Comparison of ENCODE assay signal across 12 cellular contexts in the genomic region with DNA sequence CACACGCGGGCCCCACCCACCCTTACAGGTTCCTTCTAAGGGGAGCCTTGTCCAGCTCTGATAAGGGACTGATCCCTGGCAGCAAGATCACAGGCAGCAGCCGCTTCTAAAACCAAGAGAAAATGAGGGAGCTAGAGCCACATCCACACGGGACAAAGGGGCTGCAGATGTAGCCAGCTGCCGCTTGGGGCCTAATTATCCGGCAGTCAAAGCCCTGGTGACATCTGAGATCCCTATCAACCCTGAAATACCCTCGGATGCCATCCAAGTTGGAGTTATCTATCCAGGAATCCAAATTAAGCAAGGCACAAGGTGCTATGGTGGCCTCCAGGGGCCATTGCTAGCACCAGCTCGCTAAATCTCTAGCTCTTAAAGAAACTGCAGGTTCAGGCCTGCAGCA.
DNase-seq lines count a peak whose midpoint lies in the region; ATAC-seq and TF ChIP-seq lines count a peak whose summit lies in the region.
"Had no signal": no experiment of that assay in that cellular context is flagged by ENCODE, and none has a peak within 500 bp of the region (broad histone marks: within the 10 kb centered on the region; RNA-seq: fewer than 3 reads in every experiment).

No MANE protein-coding gene starts in this region.

- H3K27ac ChIP-seq in SK-N-SH (ENCODE audit: low read depth in 2 of 2, low read length in 1 of 2) (no peak overlapping the region), parathyroid adenoma (peak overlapping the region; percentile 49)
- H3K27ac ChIP-seq: BLaER1 treated with 17β-estradiol and CSF1 and Interleukin-3, amounts not matched to agents 10 nM and 100 nM had no signal

- no peaks in the 10 kb centered on the region for H3F3A ChIP-seq in SK-N-SH (replicated peaks; ENCODE audit: insufficient read depth)

- no peak for TF ChIP-seq CTCF in SK-N-SH (IDR thresholded peaks at IDR 0.05)
- no peak for TF ChIP-seq CTCF in parathyroid adenoma (IDR thresholded peaks at IDR 0.05)

- in situ Hi-C loops in HAP-1 (cut with MboI; ENCODE audit: low sequenced_read_pairs) = no loop called here

- H3K9ac ChIP-seq in SK-N-SH = no peak overlapping the region
- no peak overlapping the region for H3K9ac ChIP-seq in parathyroid adenoma
- H3K9ac ChIP-seq: BLaER1 treated with 17β-estradiol and CSF1 and Interleukin-3, amounts not matched to agents 10 nM and 100 nM had no signal

- H3K36me3 ChIP-seq in SK-N-SH (replicated peaks in 1 of 2; ENCODE audit: control insufficient read depth in 1 of 2, insufficient read depth in 2 of 2, low read length in 1 of 2) = no peaks in the 10 kb centered on the region
- H3K36me3 ChIP-seq in parathyroid adenoma (ENCODE audit: control insufficient read depth, insufficient read depth, low read length) = no peaks in the 10 kb centered on the region
- no peaks in the 10 kb centered on the region for H3K36me3 ChIP-seq in HAP-1 (replicated peaks)
- H3K36me3 ChIP-seq: BLaER1 treated with 17β-estradiol and CSF1 and Interleukin-3, amounts not matched to agents 10 nM and 100 nM had no signal

- 38% methylated on average over 5 of the region's 8 CpGs for WGBS in SK-N-SH (ENCODE audit: low lambda C conversion rate)

- POLR2A ChIA-PET in SK-N-SH (lab: Yijun Ruan, JAX) = no interaction called here

- no peak for ATAC-seq in SK-N-SH treated with all-trans-retinoic acid at 6 μM for 48 hours
- ATAC-seq: CD8-positive, alpha-beta T cell; HCT116; HepG2 had no signal

- no peaks in the 10 kb centered on the region for H3K9me2 ChIP-seq in SK-N-SH

- no peaks in the 10 kb centered on the region for H4K20me1 ChIP-seq in SK-N-SH (ENCODE audit: insufficient read depth)
- H4K20me1 ChIP-seq: BLaER1 treated with 17β-estradiol and CSF1 and Interleukin-3, amounts not matched to agents 10 nM and 100 nM had no signal

- no peaks in the 10 kb centered on the region for H3K79me2 ChIP-seq in SK-N-SH (ENCODE audit: insufficient read depth)
- H3K79me2 ChIP-seq in parathyroid adenoma = no peaks in the 10 kb centered on the region

- H3K9me3 ChIP-seq in SK-N-SH = no peaks in the 10 kb centered on the region
- H3K9me3 ChIP-seq in parathyroid adenoma (ENCODE audit: control insufficient read depth, low read length) = no peaks in the 10 kb centered on the region
- H3K9me3 ChIP-seq in HAP-1 = no peaks in the 10 kb centered on the region
- H3K9me3 ChIP-seq: BLaER1 treated with 17β-estradiol and CSF1 and Interleukin-3, amounts not matched to agents 10 nM and 100 nM had no signal

- H3K4me2 ChIP-seq in SK-N-SH (no peak overlapping the region), parathyroid adenoma (ENCODE audit: low read length) (no peak overlapping the region)
- H3K4me2 ChIP-seq: BLaER1 treated with 17β-estradiol and CSF1 and Interleukin-3, amounts not matched to agents 10 nM and 100 nM had no signal

- H2AFZ ChIP-seq in SK-N-SH (ENCODE audit: low read depth) (no peak overlapping the region), parathyroid adenoma (peak overlapping the region; percentile 69)

- TF ChIP-seq RAD21 in SK-N-SH (IDR thresholded peaks at IDR 0.05; ENCODE audit: low read length) = no peak

- DNase-seq in SK-N-SH = peak; percentile 35
- peak; percentile 78 for DNase-seq in SK-N-DZ (ENCODE audit: low spot score)
- DNase-seq in HAP-1 (ENCODE audit: low spot score in 2 of 2) = no peak
- DNase-seq in SHP77 treated with DMSO at 0.1 percent for 48 hours (lab: John Stamatoyannopoulos, UW) = no peak
- DNase-seq: Calu3; CD8-positive, alpha-beta T cell; HFFc6 had no signal

- CTCF ChIA-PET in SK-N-SH (lab: Yijun Ruan, JAX) = interaction anchor here (0.6 to 2.1 kb wide), 4 partner anchors 20 to 87 kb away, joined by 3 to 8 read pairs (median 4); no protein-coding TSS in a partner anchor

- H3K4me3 ChIP-seq in SK-N-SH (ENCODE audit: low read depth in 2 of 2, low read length in 1 of 2) = no peak overlapping the region
- H3K4me3 ChIP-seq in parathyroid adenoma (ENCODE audit: low read depth, low read length) = no peak overlapping the region
- no peak overlapping the region for H3K4me3 ChIP-seq in HAP-1
- H3K4me3 ChIP-seq: BLaER1 treated with 17β-estradiol and CSF1 and Interleukin-3, amounts not matched to agents 10 nM and 100 nM had no signal

- H3K4me1 ChIP-seq in SK-N-SH (ENCODE audit: control insufficient read depth in 1 of 2, insufficient read depth in 2 of 2, low read depth in 1 of 2, low read length in 1 of 2) (peaks cover 0 to 7% of the 10 kb centered on the region in 2 experiments; a peak in 1 of 4 replicates), parathyroid adenoma (peaks cover 10% of the 10 kb centered on the region), HAP-1 (no peaks in the 10 kb centered on the region)

- TF ChIP-seq EP300 in SK-N-SH (IDR thresholded peaks at IDR 0.05; ENCODE audit: borderline replicate concordance in 1 of 2, low read depth in 1 of 2, low read length in 1 of 2) = no peak

- H3K27me3 ChIP-seq in SK-N-SH (ENCODE audit: insufficient read depth) (no peaks in the 10 kb centered on the region; the same call in 1 of the 2 replicates), parathyroid adenoma (ENCODE audit: control insufficient read depth, insufficient read depth, low read length) (no peaks in the 10 kb centered on the region), HAP-1 (ENCODE audit: low read depth) (no peaks in the 10 kb centered on the region)
- H3K27me3 ChIP-seq: BLaER1 treated with 17β-estradiol and CSF1 and Interleukin-3, amounts not matched to agents 10 nM and 100 nM had no signal

TF ChIP-seq in SK-N-SH, 30 proteins besides CTCF, POLR2A, EP300 and RAD21:
- TF ChIP-seq NFIC (IDR thresholded peaks at IDR 0.05; ENCODE audit: borderline replicate concordance) = no peak
- TF ChIP-seq GABPA (IDR thresholded peaks at IDR 0.05; ENCODE audit: low read depth) = no peak
- TF ChIP-seq SIN3A (IDR thresholded peaks at IDR 0.05; ENCODE audit: borderline replicate concordance, low read depth, low read length) = no peak
- TF ChIP-seq RCOR1 (IDR thresholded peaks at IDR 0.05; ENCODE audit: low read length) = 0 out of 2 replicates have a peak, but pooled peaks have one; percentile 34

TF ChIP-seq in SK-N-SH treated with all-trans-retinoic acid at 6 μM for 48 hours, 23 proteins besides CTCF, POLR2A, EP300 and RAD21:
- TF ChIP-seq ESRRG (CRISPR knock-in tag; IDR thresholded peaks at IDR 0.05) (no peak), PPARA (CRISPR knock-in tag; IDR thresholded peaks at IDR 0.05; ENCODE audit: borderline replicate concordance) (no peak), SNAI2 (CRISPR knock-in tag; IDR thresholded peaks at IDR 0.05) (no peak), ISL1 (CRISPR knock-in tag; IDR thresholded peaks at IDR 0.05) (no peak)

Comparison
In these comparisons a context has a peak if more than half of its experiments do, and no peak if none do; other contexts are left out.
1. DNase-seq: peak in SK-N-SH (single experiment) and SK-N-DZ (single experiment); none in HAP-1 (0 of 2) and SHP77 treated with DMSO at 0.1 percent for 48 hours (single experiment).